In genomic region chr10:102132193-102132562, GRCh38 we compare ENCODE assay signal across 8 cellular contexts. TPM values are rescaled to one million over a fixed set of nuclear protein-coding genes. Genes with fewer than 3 reads are reported as not detected.
A peak's percentile ranks its signal among the peaks of the same experiment; 100 is the strongest.
DNase-seq lines count a peak whose midpoint lies in the region; ATAC-seq and TF ChIP-seq lines count a peak whose summit lies in the region.

No MANE protein-coding gene starts in this region.

- POLR2A ChIA-PET in activated naive CD8-positive, alpha-beta T cell treated with anti-CD3 and anti-CD28 coated beads, Interleukin-2, amount 10 ng/mL, durations not matched to agents 7 days and 5 days (lab: Charles Lee): interaction anchor here (0.6 to 3.2 kb wide), 5 partner anchors 10 to 37 kb away, joined by 3 to 23 read pairs (median 6); partner anchors contain the start of genes LDB1 and NOLC1

- no peaks in the 10 kb centered on the region for H3K9me3 Mint-ChIP-seq in T-helper 2 cell treated with Interferon-gamma antibody and Interleukin-4, amounts not matched to agents 5 μg/mL and 100 μg/mL, for 36 hours
- no peaks in the 10 kb centered on the region for H3K9me3 Mint-ChIP-seq in activated naive CD8-positive, alpha-beta T cell treated with anti-CD3 and anti-CD28 coated beads, Interleukin-2, amount 10 ng/mL, durations not matched to agents 7 days and 5 days

- peaks cover 26% of the 10 kb centered on the region for H3K4me1 Mint-ChIP-seq in T-helper 2 cell treated with Interferon-gamma antibody and Interleukin-4, amounts not matched to agents 5 μg/mL and 100 μg/mL, for 36 hours (ENCODE audit: low read depth)
- peaks cover 26% of the 10 kb centered on the region for H3K4me1 Mint-ChIP-seq in activated naive CD8-positive, alpha-beta T cell treated with anti-CD3 and anti-CD28 coated beads, Interleukin-2, amount 10 ng/mL, durations not matched to agents 7 days and 5 days

- H3K4me3 ChIP-seq in kidney epithelial cell (ENCODE audit: low read depth, low read length) (peak overlapping the region; percentile 95), stomach smooth muscle (ENCODE audit: low read length in 2 of 2) (peak overlapping the region; percentile 74 to 88)

- H3K9me3 ChIP-seq in stomach smooth muscle (ENCODE audit: control insufficient read depth in 2 of 2, low read length in 2 of 2): no peaks in the 10 kb centered on the region

- TF ChIP-seq CTCF in kidney epithelial cell (IDR thresholded peaks at IDR 0.05; ENCODE audit: insufficient read depth, low read length, poor library complexity, severe bottlenecking): no peak

- H3K36me3 ChIP-seq in kidney epithelial cell (ENCODE audit: control insufficient read depth, insufficient read depth, low read length): no peaks in the 10 kb centered on the region
- no peaks in the 10 kb centered on the region for H3K36me3 ChIP-seq in stomach smooth muscle (ENCODE audit: control insufficient read depth in 2 of 2, insufficient read depth in 2 of 2, low read length in 2 of 2)

- DNase-seq in T-helper 2 cell treated with Interferon-gamma antibody and Interleukin-4, amounts not matched to agents 5 μg/mL and 100 μg/mL, for 36 hours (ENCODE audit: low spot score): no peak
- DNase-seq in T-helper 2 cell (no peak), kidney epithelial cell (ENCODE audit: low read depth) (no peak), Ammon's horn (ENCODE audit: low spot score) (no peak), NCI-H146 treated with DMSO at 0.1 percent for 48 hours (lab: John Stamatoyannopoulos, UW; ENCODE audit: unreplicated experiment) (no peak)
- DNase-seq in activated naive CD8-positive, alpha-beta T cell treated with anti-CD3 and anti-CD28 coated beads, Interleukin-2, amount 10 ng/mL, durations not matched to agents 7 days and 5 days: no peak

- no peak for ATAC-seq in activated naive CD8-positive, alpha-beta T cell treated with anti-CD3 and anti-CD28 coated beads, Interleukin-2, amount 10 ng/mL, durations not matched to agents 7 days and 5 days (ENCODE audit: low read depth)
- ATAC-seq in GM21717 (IDR thresholded peaks at IDR 0.05; ENCODE audit: unreplicated experiment): no peak

- peak overlapping the region; percentile 94 for H3K27ac Mint-ChIP-seq in T-helper 2 cell treated with Interferon-gamma antibody and Interleukin-4, amounts not matched to agents 5 μg/mL and 100 μg/mL, for 36 hours
- peak overlapping the region; percentile 95 for H3K27ac Mint-ChIP-seq in activated naive CD8-positive, alpha-beta T cell treated with anti-CD3 and anti-CD28 coated beads, Interleukin-2, amount 10 ng/mL, durations not matched to agents 7 days and 5 days

- peaks cover 15% of the 10 kb centered on the region for H3K36me3 Mint-ChIP-seq in T-helper 2 cell treated with Interferon-gamma antibody and Interleukin-4, amounts not matched to agents 5 μg/mL and 100 μg/mL, for 36 hours (ENCODE audit: low read depth)
- peaks cover 2% of the 10 kb centered on the region for H3K36me3 Mint-ChIP-seq in activated naive CD8-positive, alpha-beta T cell treated with anti-CD3 and anti-CD28 coated beads, Interleukin-2, amount 10 ng/mL, durations not matched to agents 7 days and 5 days

- no peaks in the 10 kb centered on the region for H3K27me3 ChIP-seq in kidney epithelial cell (ENCODE audit: control insufficient read depth, insufficient read depth, low read length)
- H3K27me3 ChIP-seq in stomach smooth muscle (ENCODE audit: control insufficient read depth in 1 of 2, insufficient read depth in 2 of 2, low read length in 2 of 2): no peaks in the 10 kb centered on the region

- peak overlapping the region; percentile 91 for H3K4me3 Mint-ChIP-seq in T-helper 2 cell treated with Interferon-gamma antibody and Interleukin-4, amounts not matched to agents 5 μg/mL and 100 μg/mL, for 36 hours
- peak overlapping the region; percentile 97 for H3K4me3 Mint-ChIP-seq in activated naive CD8-positive, alpha-beta T cell treated with anti-CD3 and anti-CD28 coated beads, Interleukin-2, amount 10 ng/mL, durations not matched to agents 7 days and 5 days

- H3K4me1 ChIP-seq in stomach smooth muscle (ENCODE audit: control insufficient read depth, insufficient read depth, low read length): peaks cover 19% of the 10 kb centered on the region

- peak overlapping the region; percentile 7 to 97 for H3K9ac ChIP-seq in stomach smooth muscle (ENCODE audit: low read length in 2 of 2)

- H3K27me3 Mint-ChIP-seq in T-helper 2 cell treated with Interferon-gamma antibody and Interleukin-4, amounts not matched to agents 5 μg/mL and 100 μg/mL, for 36 hours (ENCODE audit: low read depth): no peaks in the 10 kb centered on the region
- no peaks in the 10 kb centered on the region for H3K27me3 Mint-ChIP-seq in activated naive CD8-positive, alpha-beta T cell treated with anti-CD3 and anti-CD28 coated beads, Interleukin-2, amount 10 ng/mL, durations not matched to agents 7 days and 5 days

- H3K27ac ChIP-seq in stomach smooth muscle (ENCODE audit: low read length): peak overlapping the region; percentile 87

RNA-seq across cellular contexts. Expression of gene PPRC1, which starts 0.7 kb away (rescaled TPM):
- total RNA-seq in activated naive CD8-positive, alpha-beta T cell treated with anti-CD3 and anti-CD28 coated beads, Interleukin-2, amount 10 ng/mL, durations not matched to agents 7 days and 5 days: 10 to 100 TPM; 46.4 to 47.4 TPM
- total RNA-seq in kidney epithelial cell: 27.0 and 30.5 TPM in 2 replicates

RNA-seq across cellular contexts. Expression of gene LDB1, which starts 12.0 kb away (rescaled TPM):
- 100 to 1,000 TPM; 115 to 117 TPM for total RNA-seq in activated naive CD8-positive, alpha-beta T cell treated with anti-CD3 and anti-CD28 coated beads, Interleukin-2, amount 10 ng/mL, durations not matched to agents 7 days and 5 days
- total RNA-seq in kidney epithelial cell: 46.8 and 56.0 TPM in 2 replicates

RNA-seq across cellular contexts. Expression of gene NOLC1, which starts 20.0 kb away (rescaled TPM):
- 10 to 100 TPM; 73.8 to 78.3 TPM for total RNA-seq in activated naive CD8-positive, alpha-beta T cell treated with anti-CD3 and anti-CD28 coated beads, Interleukin-2, amount 10 ng/mL, durations not matched to agents 7 days and 5 days
- total RNA-seq in kidney epithelial cell: 92.3 and 97.1 TPM in 2 replicates
